1 cellular context compared by ENCODE assay signal in the genomic region with DNA sequence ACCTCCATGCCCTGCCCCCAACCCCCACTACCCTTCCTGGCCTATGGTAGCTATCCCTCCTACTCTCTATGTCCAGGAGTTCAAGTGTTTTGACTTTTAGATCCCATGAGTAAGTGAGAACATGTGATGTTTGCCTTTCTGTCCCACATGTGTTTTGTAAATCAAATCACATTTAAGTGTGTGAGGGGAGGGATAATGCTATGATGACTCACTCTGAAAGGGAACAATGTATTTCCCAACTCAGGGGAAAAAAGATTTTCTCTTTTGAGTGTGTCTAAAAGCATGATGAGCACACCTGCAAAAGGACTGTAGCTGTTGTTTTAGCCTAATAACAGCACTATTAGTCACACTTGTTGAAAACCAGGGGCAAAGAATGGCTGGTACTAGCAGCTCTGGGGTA.
TF ChIP-seq lines count a peak whose summit lies in the region.

No MANE protein-coding gene starts in this region.

TF ChIP-seq in HepG2, 621 proteins besides CTCF, POLR2A, EP300 and RAD21 (continued from another document):
- TF ChIP-seq AFF4 (CRISPR knock-in tag; IDR thresholded peaks at IDR 0.05) (no peak), ZNF33B (CRISPR knock-in tag; IDR thresholded peaks at IDR 0.05) (no peak), RNF219 (CRISPR knock-in tag; IDR thresholded peaks at IDR 0.05) (no peak), STAT5B (CRISPR knock-in tag; IDR thresholded peaks at IDR 0.05) (no peak)
- TF ChIP-seq, protein P1, sequence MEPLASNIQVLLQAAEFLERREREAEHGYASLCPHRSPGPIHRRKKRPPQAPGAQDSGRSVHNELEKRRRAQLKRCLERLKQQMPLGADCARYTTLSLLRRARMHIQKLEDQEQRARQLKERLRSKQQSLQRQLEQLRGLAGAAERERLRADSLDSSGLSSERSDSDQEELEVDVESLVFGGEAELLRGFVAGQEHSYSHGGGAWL (CRISPR knock-in tag; IDR thresholded peaks at IDR 0.05) = no peak
